Comparison of ENCODE assay signal across 8 cellular contexts in genomic region chr12:990308-990648, GRCh38. TPM values are rescaled to one million over a fixed set of nuclear protein-coding genes. Genes with fewer than 3 reads are reported as not detected.
A peak's percentile ranks its signal among the peaks of the same experiment; 100 is the strongest.
DNase-seq lines count a peak whose midpoint lies in the region; ATAC-seq, FAIRE-seq and TF ChIP-seq lines count a peak whose summit lies in the region.

No MANE protein-coding gene starts in this region.

- H3K27ac Mint-ChIP-seq in activated naive CD4-positive, alpha-beta T cell treated with anti-CD3 and anti-CD28 coated beads, Interleukin-2, amount 10 ng/mL, durations not matched to agents 7 days and 5 days: peak overlapping the region; percentile 85
- peak overlapping the region; percentile 96 for H3K27ac Mint-ChIP-seq in progenitor cell of endocrine pancreas

- DNase-seq in GM13977 (ENCODE audit: low spot score) (peak; percentile 54), OCI-M1 (lab: John Stamatoyannopoulos, UW) (peak; percentile 80), head of caudate nucleus (peak in 41 of 42 donors; percentile 24 to 82 (median 58)), progenitor cell of endocrine pancreas (ENCODE audit: low spot score, unreplicated experiment) (no peak), aorta (peak; percentile 82 to 91), frontal cortex (ENCODE audit: low spot score in 2 of 2) (no peak)
- DNase-seq in activated naive CD4-positive, alpha-beta T cell treated with anti-CD3 and anti-CD28 coated beads, Interleukin-2, amount 10 ng/mL, durations not matched to agents 7 days and 5 days: peak; percentile 75

- no peak for FAIRE-seq in frontal cortex (lab: Jason Lieb, UNC)

- H3K9me3 ChIP-seq in aorta (ENCODE audit: control insufficient read depth, low read length): no peaks in the 10 kb centered on the region

- TF ChIP-seq CTCF in GM13977 (IDR thresholded peaks at IDR 0.05; ENCODE audit: extremely low read depth, insufficient read depth, missing control alignments) (no peak), progenitor cell of endocrine pancreas (IDR thresholded peaks at IDR 0.05; ENCODE audit: unreplicated experiment) (no peak)

- peak overlapping the region; percentile 20 to 93 for H3K27ac ChIP-seq in aorta (ENCODE audit: low read depth in 1 of 2, low read length in 2 of 2)

- H3K4me3 Mint-ChIP-seq in activated naive CD4-positive, alpha-beta T cell treated with anti-CD3 and anti-CD28 coated beads, Interleukin-2, amount 10 ng/mL, durations not matched to agents 7 days and 5 days: peak overlapping the region; percentile 76
- H3K4me3 Mint-ChIP-seq in progenitor cell of endocrine pancreas (ENCODE audit: low read depth): peak overlapping the region; percentile 96

- WGBS in aorta, 2 donors: 0 to 1% methylated on average over 27 of the region's 27 CpGs

- H3K4me1 Mint-ChIP-seq in activated naive CD4-positive, alpha-beta T cell treated with anti-CD3 and anti-CD28 coated beads, Interleukin-2, amount 10 ng/mL, durations not matched to agents 7 days and 5 days: peaks cover 37% of the 10 kb centered on the region
- peaks cover 30% of the 10 kb centered on the region for H3K4me1 Mint-ChIP-seq in progenitor cell of endocrine pancreas (ENCODE audit: low read depth)

- in situ Hi-C loops in GM13977 (cut with MboI; ENCODE audit: low pct_unique_long_range_greater_than_20kb, low sequenced_read_pairs, unreplicated experiment): no loop called here

- no peaks in the 10 kb centered on the region for H3K36me3 ChIP-seq in aorta (ENCODE audit: control insufficient read depth in 1 of 2, insufficient read depth in 2 of 2, low read length in 1 of 2)

- no peaks in the 10 kb centered on the region for H3K27me3 ChIP-seq in aorta (ENCODE audit: control insufficient read depth in 1 of 2, insufficient read depth in 2 of 2, low read length in 1 of 2)

- H3K4me3 ChIP-seq in aorta (ENCODE audit: low read length in 2 of 2): peak overlapping the region; percentile 75 to 85

- intact Hi-C loops in head of caudate nucleus (cut with DNase I): loop anchor here (5.0 to 10.0 kb wide), 2 partner anchors 43 to 105 kb away; partner anchors contain the start of gene RAD52
- intact Hi-C loops in aorta (cut with DNase I): loop anchor here (2.0 to 5.0 kb wide), 2 partner anchors 39 to 92 kb away; no protein-coding TSS in a partner anchor

- CTCF ChIA-PET in activated naive CD4-positive, alpha-beta T cell treated with anti-CD3 and anti-CD28 coated beads, Interleukin-2, amount 10 ng/mL, durations not matched to agents 7 days and 5 days (lab: Charles Lee): interaction anchor here (0.5 to 1.3 kb wide), 3 partner anchors 10 to 540 kb away, joined by 3 to 7 read pairs (median 4); partner anchors contain the start of gene RAD52

- no peaks in the 10 kb centered on the region for H3K27me3 Mint-ChIP-seq in activated naive CD4-positive, alpha-beta T cell treated with anti-CD3 and anti-CD28 coated beads, Interleukin-2, amount 10 ng/mL, durations not matched to agents 7 days and 5 days
- no peaks in the 10 kb centered on the region for H3K27me3 Mint-ChIP-seq in progenitor cell of endocrine pancreas

- H3K9me3 Mint-ChIP-seq in activated naive CD4-positive, alpha-beta T cell treated with anti-CD3 and anti-CD28 coated beads, Interleukin-2, amount 10 ng/mL, durations not matched to agents 7 days and 5 days: no peaks in the 10 kb centered on the region
- H3K9me3 Mint-ChIP-seq in progenitor cell of endocrine pancreas (ENCODE audit: low read depth): no peaks in the 10 kb centered on the region

- peak; percentile 8 for ATAC-seq in HG03095 (IDR thresholded peaks at IDR 0.05; ENCODE audit: unreplicated experiment)
- peak; percentile 77 for ATAC-seq in aorta (ENCODE audit: low FRiP score)

- no peaks in the 10 kb centered on the region for H3K4me1 ChIP-seq in aorta (ENCODE audit: control insufficient read depth in 1 of 2, insufficient read depth in 2 of 2, low read length in 2 of 2)

- H3K36me3 Mint-ChIP-seq in activated naive CD4-positive, alpha-beta T cell treated with anti-CD3 and anti-CD28 coated beads, Interleukin-2, amount 10 ng/mL, durations not matched to agents 7 days and 5 days: no peaks in the 10 kb centered on the region
- peaks cover 5% of the 10 kb centered on the region for H3K36me3 Mint-ChIP-seq in progenitor cell of endocrine pancreas (ENCODE audit: insufficient read depth)

RNA-seq across cellular contexts. Expression of gene ERC1, which starts 0.7 kb away (rescaled TPM):
- total RNA-seq in progenitor cell of endocrine pancreas (141 and 146 TPM in 2 replicates), aorta (10 to 100 TPM; 81.1 to 99.8 TPM), frontal cortex (128 TPM)
- polyA plus RNA-seq in aorta: 1 to 10 TPM; 8.1 to 9.5 TPM

RNA-seq across cellular contexts. Expression of gene RAD52, which starts 40.8 kb away (rescaled TPM):
- total RNA-seq in progenitor cell of endocrine pancreas: 41.2 and 52.6 TPM in 2 replicates
- total RNA-seq in aorta: 10 to 100 TPM; 13.2 to 25.7 TPM
- polyA plus RNA-seq in aorta: 10 to 100 TPM in 1 of 2 donors, 1 to 10 TPM in 1; 4.4 to 14.3 TPM
- total RNA-seq in frontal cortex: 10.6 TPM

Comparison
In these comparisons a context has a peak if more than half of its experiments do, and no peak if none do; other contexts are left out.
1. DNase-seq: peak in GM13977 (single experiment), OCI-M1 (single experiment), activated naive CD4-positive, alpha-beta T cell treated with anti-CD3 and anti-CD28 coated beads, Interleukin-2, amount 10 ng/mL, durations not matched to agents 7 days and 5 days (single experiment), head of caudate nucleus (41 of 42) and aorta (2 of 2); none in progenitor cell of endocrine pancreas (single experiment) and frontal cortex (0 of 2).